9 cellular contexts compared by ENCODE assay signal in the genomic region with DNA sequence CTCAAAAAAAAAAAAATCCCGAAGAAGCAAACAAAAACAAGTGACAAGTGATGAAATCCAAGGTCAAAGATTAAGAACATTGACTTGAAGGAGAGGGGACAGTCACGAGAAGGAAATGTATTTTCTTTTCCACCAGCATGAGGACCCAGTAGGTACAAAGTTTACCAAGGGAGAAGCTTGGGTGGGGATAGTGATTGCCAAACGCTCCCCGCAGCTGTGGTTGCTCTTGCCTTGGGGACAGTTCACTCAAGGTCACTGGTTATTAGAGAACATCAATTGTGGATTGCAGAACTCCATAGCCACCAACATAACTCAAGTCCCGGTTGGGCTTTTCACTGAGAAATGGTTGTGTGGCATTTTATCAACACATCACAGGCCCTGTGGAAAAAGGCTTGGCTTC. TPM values are rescaled to one million over a fixed set of nuclear protein-coding genes. Genes with fewer than 3 reads are reported as not detected.
DNase-seq lines count a peak whose midpoint lies in the region; ATAC-seq, FAIRE-seq and TF ChIP-seq lines count a peak whose summit lies in the region.
"Had no signal": no experiment of that assay in that cellular context is flagged by ENCODE, and none has a peak within 500 bp of the region (broad histone marks: within the 10 kb centered on the region; RNA-seq: fewer than 3 reads in every experiment).

No MANE protein-coding gene starts in this region.

- H3K9me2 ChIP-seq in SK-N-SH = no peaks in the 10 kb centered on the region

- H4K20me1 ChIP-seq in SK-N-SH (ENCODE audit: insufficient read depth) = no peaks in the 10 kb centered on the region

- H3K9me3 ChIP-seq in pancreas (no peaks in the 10 kb centered on the region), SK-N-SH (no peaks in the 10 kb centered on the region)

- 9 to 14% methylated on average over 5 of the region's 5 CpGs for WGBS in pancreas, 2 donors
- WGBS in SK-N-SH (ENCODE audit: low lambda C conversion rate) = 68% methylated on average over 5 of the region's 5 CpGs

- no peak for TF ChIP-seq CTCF in pancreas (IDR thresholded peaks at IDR 0.05)
- TF ChIP-seq CTCF in SK-N-SH (IDR thresholded peaks at IDR 0.05) = no peak

- H3K4me3 ChIP-seq in pancreas = no peak overlapping the region
- H3K4me3 ChIP-seq in SK-N-SH (ENCODE audit: low read depth in 2 of 2, low read length in 1 of 2) = no peak overlapping the region

- TF ChIP-seq RAD21 in SK-N-SH (IDR thresholded peaks at IDR 0.05; ENCODE audit: low read length) = no peak

- H3K27me3 ChIP-seq in pancreas (no peaks in the 10 kb centered on the region), SK-N-SH (ENCODE audit: insufficient read depth) (no peaks in the 10 kb centered on the region)

- CTCF ChIA-PET in SK-N-SH (lab: Yijun Ruan, JAX) = no interaction called here

- H3K79me2 ChIP-seq in SK-N-SH (ENCODE audit: insufficient read depth) = no peaks in the 10 kb centered on the region

- no peak overlapping the region for H3K4me2 ChIP-seq in SK-N-SH

- H3K36me3 ChIP-seq in pancreas (no peaks in the 10 kb centered on the region), SK-N-SH (replicated peaks in 1 of 2; ENCODE audit: control insufficient read depth in 1 of 2, insufficient read depth in 2 of 2, low read length in 1 of 2) (no peaks in the 10 kb centered on the region)

- H3K9ac ChIP-seq in SK-N-SH = no peak overlapping the region

- no peak for TF ChIP-seq EP300 in SK-N-SH (IDR thresholded peaks at IDR 0.05; ENCODE audit: borderline replicate concordance in 1 of 2, low read depth in 1 of 2, low read length in 1 of 2)

- no peak overlapping the region for H2AFZ ChIP-seq in SK-N-SH (ENCODE audit: low read depth)

- no peak for FAIRE-seq in pancreas (lab: Jason Lieb, UNC)
- FAIRE-seq in urothelium cell line (lab: Jason Lieb, UNC) = no peak

- peak overlapping the region in 1 of 4 donors; percentile 7 for H3K27ac ChIP-seq in pancreas
- no peak overlapping the region for H3K27ac ChIP-seq in SK-N-SH (ENCODE audit: low read depth in 2 of 2, low read length in 1 of 2)

- POLR2A ChIA-PET in SK-N-SH (lab: Yijun Ruan, JAX) = no interaction called here

- H3F3A ChIP-seq in SK-N-SH (replicated peaks; ENCODE audit: insufficient read depth) = no peaks in the 10 kb centered on the region

- ATAC-seq in pancreas (peak; percentile 83 to 91 (median 86)), HG03280 (IDR thresholded peaks at IDR 0.05; ENCODE audit: unreplicated experiment) (no peak)
- ATAC-seq: T-helper 17 cell had no signal

- no peaks in the 10 kb centered on the region for H3K4me1 ChIP-seq in pancreas
- H3K4me1 ChIP-seq in SK-N-SH (ENCODE audit: control insufficient read depth in 1 of 2, insufficient read depth in 2 of 2, low read depth in 1 of 2, low read length in 1 of 2) = no peaks in the 10 kb centered on the region; a peak in 1 of 4 replicates

- DNase-seq in Ammon's horn (ENCODE audit: low spot score) (peak; percentile 12), NCI-H146 (lab: John Stamatoyannopoulos, UW) (peak; percentile 50), foreskin melanocyte (peak; percentile 40), pancreas (peak in 5 of 6 donors; percentile 20 to 41 (median 30)), urothelium cell line (ENCODE audit: low spot score) (no peak), putamen (ENCODE audit: low spot score) (no peak), SK-N-SH (no peak)
- DNase-seq: T-helper 17 cell had no signal

- intact Hi-C loops in pancreas (cut with DNase I) = no loop called here

TF ChIP-seq in SK-N-SH, 30 proteins besides CTCF, POLR2A, EP300 and RAD21:
- no peak for TF ChIP-seq RXRA (IDR thresholded peaks at IDR 0.05; ENCODE audit: borderline replicate concordance, low read depth)
- TF ChIP-seq, protein P1, sequence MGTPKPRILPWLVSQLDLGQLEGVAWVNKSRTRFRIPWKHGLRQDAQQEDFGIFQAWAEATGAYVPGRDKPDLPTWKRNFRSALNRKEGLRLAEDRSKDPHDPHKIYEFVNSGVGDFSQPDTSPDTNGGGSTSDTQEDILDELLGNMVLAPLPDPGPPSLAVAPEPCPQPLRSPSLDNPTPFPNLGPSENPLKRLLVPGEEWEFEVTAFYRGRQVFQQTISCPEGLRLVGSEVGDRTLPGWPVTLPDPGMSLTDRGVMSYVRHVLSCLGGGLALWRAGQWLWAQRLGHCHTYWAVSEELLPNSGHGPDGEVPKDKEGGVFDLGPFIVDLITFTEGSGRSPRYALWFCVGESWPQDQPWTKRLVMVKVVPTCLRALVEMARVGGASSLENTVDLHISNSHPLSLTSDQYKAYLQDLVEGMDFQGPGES (IDR thresholded peaks at IDR 0.05; ENCODE audit: low read depth, low read length) = no peak
- no peak for TF ChIP-seq TCF12 (IDR thresholded peaks at IDR 0.05)
- TF ChIP-seq TAF1 (IDR thresholded peaks at IDR 0.05; ENCODE audit: borderline replicate concordance, low read depth, low read length) = no peak
- TF ChIP-seq FOSL2 (IDR thresholded peaks at IDR 0.05; ENCODE audit: borderline replicate concordance, low read depth) = no peak

RNA-seq across cellular contexts. Expression of a gene that starts 27.0 kb away (rescaled TPM):
- 100 to 1,000 TPM in 2 of 6 donors, 10 to 100 TPM in 4; 73.4 to 148 (median 87.1) TPM for total RNA-seq in pancreas
- polyA plus RNA-seq in pancreas (10 to 100 TPM; 32.4 to 61.1 TPM), SK-N-SH (2012; rRNA removed) (38.0 and 51.8 TPM in 2 replicates)
- polyA plus RNA-seq in SK-N-SH (2012; cell fraction: cytosol; rRNA removed) = 82.3 and 126 TPM in 2 replicates
- polyA plus RNA-seq in SK-N-SH (2012; cell fraction: nucleus; rRNA removed) = 5.7 and 18.1 TPM in 2 replicates

RNA-seq across cellular contexts. Expression of a gene that starts 27.3 kb away (rescaled TPM):
- 10 to 100 TPM; 23.8 to 34.5 (median 30.2) TPM for total RNA-seq in pancreas
- polyA plus RNA-seq in pancreas (10 to 100 TPM; 20.0 to 39.6 TPM), SK-N-SH (2012; rRNA removed) (31.9 and 38.7 TPM in 2 replicates)
- 39.8 and 48.0 TPM in 2 replicates for polyA plus RNA-seq in SK-N-SH (2012; cell fraction: cytosol; rRNA removed)
- 71.8 and 77.3 TPM in 2 replicates for polyA plus RNA-seq in SK-N-SH (2012; cell fraction: nucleus; rRNA removed)

Comparison
In these comparisons a context has a peak if more than half of its experiments do, and no peak if none do; other contexts are left out.
1. DNase-seq: peak in Ammon's horn (single experiment), NCI-H146 (single experiment), foreskin melanocyte (single experiment) and pancreas (5 of 6); none in urothelium cell line (single experiment), putamen (single experiment) and SK-N-SH (single experiment).